1 cellular context compared by ENCODE assay signal in the genomic region with DNA sequence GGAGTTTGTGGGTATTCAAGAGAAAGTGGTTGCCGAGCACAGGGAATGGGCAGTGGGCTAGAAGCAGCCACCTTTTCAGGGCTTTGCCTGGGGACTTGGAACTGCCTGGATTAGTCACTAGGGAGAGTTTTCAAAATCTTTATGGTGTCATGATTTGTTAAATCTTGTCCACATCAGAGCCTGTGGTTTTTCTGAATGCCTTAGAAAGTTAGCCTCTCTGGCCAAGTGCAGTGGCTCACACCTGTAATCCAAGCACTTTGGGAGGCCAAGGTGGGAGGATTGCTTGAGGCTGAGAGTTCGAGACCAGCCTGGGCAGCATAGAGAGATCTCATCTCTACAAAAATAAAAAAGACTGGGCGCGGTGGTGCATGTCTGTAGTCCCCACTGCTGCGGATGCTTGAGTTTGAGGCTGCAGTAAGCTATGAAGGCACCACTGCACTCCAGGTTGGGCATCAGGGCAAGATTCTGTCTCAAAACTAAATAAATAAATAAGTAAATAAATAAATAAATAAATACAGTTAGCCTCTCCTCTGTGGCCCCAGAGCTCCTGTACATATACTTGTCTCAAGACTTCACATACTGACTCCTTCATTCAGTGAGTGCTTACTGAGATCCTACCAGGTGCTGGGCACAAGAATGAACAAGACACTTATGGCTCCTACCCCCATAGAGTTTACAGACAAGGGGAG.
TF ChIP-seq lines count a peak whose summit lies in the region.

No MANE protein-coding gene starts in this region.

TF ChIP-seq in GM12878, 131 proteins besides CTCF, POLR2A, EP300 and RAD21:
- no peak for TF ChIP-seq ZBTB11 (CRISPR knock-in tag; IDR thresholded peaks at IDR 0.05)
- TF ChIP-seq EED (IDR thresholded peaks at IDR 0.05; ENCODE audit: low read depth), result 0 out of 2 replicates have a peak, but pooled peaks have one; percentile 1
